ENCODE assay signal across 16 cellular contexts in genomic region chr1:2102753-2103152, GRCh38. TPM values are rescaled to one million over a fixed set of nuclear protein-coding genes. Genes with fewer than 3 reads are reported as not detected.
DNase-seq lines count a peak whose midpoint lies in the region; ATAC-seq and TF ChIP-seq lines count a peak whose summit lies in the region.
"Had no signal": no experiment of that assay in that cellular context is flagged by ENCODE, and none has a peak within 500 bp of the region (broad histone marks: within the 10 kb centered on the region; RNA-seq: fewer than 3 reads in every experiment).

No MANE protein-coding gene starts in this region.

- no peaks in the 10 kb centered on the region for H3K9me3 ChIP-seq in left ventricle myocardium inferior (replicated peaks)
- H3K9me3 ChIP-seq in heart right ventricle, result no peaks in the 10 kb centered on the region
- peaks cover 0 to 2% of the 10 kb centered on the region in 2 donors for H3K9me3 ChIP-seq in neuronal stem cell (replicated peaks in 1 of 2; ENCODE audit: control insufficient read depth in 2 of 2, insufficient read depth in 1 of 2, low read depth in 1 of 2, low read length in 2 of 2)
- peaks cover 0 to 9% (median 3%) of the 10 kb centered on the region in 4 donors for H3K9me3 ChIP-seq in stomach
- H3K9me3 ChIP-seq: HAP-1 had no signal

- no peak overlapping the region for H3K23ac ChIP-seq in neuronal stem cell (ENCODE audit: low read depth, low read length, poor library complexity)

- no peak overlapping the region for H4K8ac ChIP-seq in neuronal stem cell (ENCODE audit: low read depth, low read length)

- intact Hi-C loops in left ventricle myocardium inferior (cut with micrococcal nuclease), result no loop called here
- intact Hi-C loops in heart right ventricle (cut with DNase I), result loop anchor here in 1 of 10 donors (5.0 kb wide), 1 partner anchor 975 kb away; no protein-coding TSS in a partner anchor
- intact Hi-C loops in stomach (cut with DNase I; ENCODE audit: low total_unique reads), result no loop called here

- no peak for TF ChIP-seq CTCF in left ventricle myocardium inferior (IDR thresholded peaks at IDR 0.05; ENCODE audit: borderline replicate concordance)
- no peak for TF ChIP-seq CTCF in heart right ventricle (IDR thresholded peaks at IDR 0.05)
- no peak for TF ChIP-seq CTCF in WTC11 (IDR thresholded peaks at IDR 0.05)
- TF ChIP-seq CTCF in stomach (IDR thresholded peaks at IDR 0.05), result no peak

- H3K14ac ChIP-seq in neuronal stem cell (ENCODE audit: low read length), result no peak overlapping the region

- H2BK120ac ChIP-seq in neuronal stem cell (ENCODE audit: low read depth, low read length), result no peak overlapping the region

- H3K9ac ChIP-seq in neuronal stem cell (ENCODE audit: low read depth, low read length, poor library complexity), result no peak overlapping the region

- H2BK5ac ChIP-seq in neuronal stem cell (ENCODE audit: low read length), result peak overlapping the region; percentile 39

- no peak overlapping the region for H4K91ac ChIP-seq in neuronal stem cell (ENCODE audit: low read depth, low read length, poor library complexity)

- peaks cover 7% of the 10 kb centered on the region for H3K9me3 Mint-ChIP-seq in WTC11

- no peak overlapping the region for H2AK5ac ChIP-seq in neuronal stem cell (ENCODE audit: low read depth, low read length)

- no peak overlapping the region for H2BK15ac ChIP-seq in neuronal stem cell (ENCODE audit: low read length)

- no peak overlapping the region for H3K4ac ChIP-seq in neuronal stem cell (ENCODE audit: low read length)

- TF ChIP-seq EP300 in stomach (IDR thresholded peaks at IDR 0.05), result no peak

- POLR2A ChIA-PET in WTC11 (lab: Charles Lee), result no interaction called here

- ATAC-seq in heart right ventricle (no peak), WTC11 (no peak), GM19351 (IDR thresholded peaks at IDR 0.05; ENCODE audit: unreplicated experiment) (no peak)
- ATAC-seq: CD8-positive, alpha-beta T cell had no signal

- no peaks in the 10 kb centered on the region for H3K27me3 Mint-ChIP-seq in WTC11 (ENCODE audit: low read depth)

- TF ChIP-seq POLR2A in stomach (IDR thresholded peaks at IDR 0.05), result no peak

- H3K27ac ChIP-seq in left ventricle myocardium inferior (replicated peaks) (no peak overlapping the region), heart right ventricle (no peak overlapping the region), neuronal stem cell (replicated peaks; ENCODE audit: low read length) (no peak overlapping the region), stomach (peak overlapping the region in 1 of 5 donors; percentile 12)
- H3K27ac ChIP-seq: C4-2B had no signal

- H3K27ac Mint-ChIP-seq in WTC11, result no peak overlapping the region; the same call in 1 of the 2 replicates
- H3K27ac Mint-ChIP-seq: HFFc6 had no signal

- H3K4me1 Mint-ChIP-seq in WTC11, result peaks cover 7% of the 10 kb centered on the region

- H3K4me3 ChIP-seq in left ventricle myocardium inferior (no peak overlapping the region), heart right ventricle (no peak overlapping the region), neuronal stem cell (ENCODE audit: low read length in 2 of 2) (no peak overlapping the region), stomach (no peak overlapping the region)
- H3K4me3 ChIP-seq: HAP-1 had no signal

- no peak overlapping the region for H2BK12ac ChIP-seq in neuronal stem cell (ENCODE audit: low read length)

- no peak overlapping the region for H3K18ac ChIP-seq in neuronal stem cell (ENCODE audit: low read length)

- no peak overlapping the region for H3K4me2 ChIP-seq in neuronal stem cell (ENCODE audit: insufficient read depth, low read length, poor library complexity, severe bottlenecking)

- peaks cover 15% of the 10 kb centered on the region for H3K36me3 Mint-ChIP-seq in WTC11

- H3K79me1 ChIP-seq in neuronal stem cell (ENCODE audit: low read depth, low read length), result peaks cover 4% of the 10 kb centered on the region

- DNase-seq in left ventricle myocardium inferior, result peak; percentile 1
- no peak for DNase-seq in heart right ventricle
- DNase-seq in WTC11 (ENCODE audit: low spot score), result no peak
- no peak for DNase-seq in neuronal stem cell (ENCODE audit: low spot score)
- DNase-seq in stomach, result no peak
- DNase-seq in cortex of kidney (lab: John Stamatoyannopoulos, UW), result no peak
- DNase-seq: ACHN; CD8-positive, alpha-beta T cell; COR-L47; DMS153; DMS79 treated with DMSO at 0.1 percent for 48 hours; EL; HFFc6 had no signal

- CTCF ChIA-PET in WTC11 (lab: Charles Lee), result interaction anchor here (1.5 to 2.2 kb wide), 2 partner anchors 29 to 37 kb away, joined by 3 to 10 read pairs; no protein-coding TSS in a partner anchor

- no peak overlapping the region for H3K4me3 Mint-ChIP-seq in WTC11
- H3K4me3 Mint-ChIP-seq: CD8-positive, alpha-beta T cell; HFFc6 had no signal

- H3K4me1 ChIP-seq in left ventricle myocardium inferior (peaks cover 5% of the 10 kb centered on the region), heart right ventricle (no peaks in the 10 kb centered on the region), neuronal stem cell (ENCODE audit: control insufficient read depth in 2 of 2, insufficient read depth in 1 of 2, low read depth in 1 of 2, low read length in 2 of 2) (peaks cover 0 to 4% of the 10 kb centered on the region in 2 donors), stomach (peaks cover 0 to 13% (median 0%) of the 10 kb centered on the region in 4 donors)
- H3K4me1 ChIP-seq: HAP-1 had no signal

- 95 to 97% methylated on average over 12 of the region's 12 CpGs for WGBS in heart right ventricle, 2 donors
- no CpG with 5 or more reads among the region's 12 CpGs for WGBS in neuronal stem cell (ENCODE audit: extremely low coverage in 2 of 2, insufficient read length in 2 of 2, insufficient replicate concordance in 1 of 2), 2 donors
- WGBS in stomach, 5 donors, result 94 to 97% (median 96%) methylated on average over 12 of the region's 12 CpGs

- no peaks in the 10 kb centered on the region for H3K27me3 ChIP-seq in left ventricle myocardium inferior (ENCODE audit: low read depth)
- no peaks in the 10 kb centered on the region for H3K27me3 ChIP-seq in heart right ventricle
- H3K27me3 ChIP-seq in neuronal stem cell (ENCODE audit: control insufficient read depth in 3 of 3, insufficient read depth in 3 of 3, low read depth in 1 of 3, low read length in 3 of 3), result peaks cover 0 to 3% (median 0%) of the 10 kb centered on the region in 3 experiments
- H3K27me3 ChIP-seq in stomach, result no peaks in the 10 kb centered on the region

- H2AFZ ChIP-seq in neuronal stem cell (ENCODE audit: low read length), result no peak overlapping the region

- H3K36me3 ChIP-seq in left ventricle myocardium inferior (no peaks in the 10 kb centered on the region), heart right ventricle (no peaks in the 10 kb centered on the region), neuronal stem cell (replicated peaks in 1 of 2; ENCODE audit: control insufficient read depth in 2 of 2, insufficient read depth in 2 of 2, low read length in 2 of 2) (peaks cover 0 to 3% of the 10 kb centered on the region in 2 donors), stomach (peaks cover 0 to 18% (median 11%) of the 10 kb centered on the region in 4 donors)
- H3K36me3 ChIP-seq: HAP-1 had no signal

TF ChIP-seq in WTC11, 78 proteins besides CTCF, POLR2A, EP300 and RAD21:
- TF ChIP-seq ZNF121 (CRISPR knock-in tag; IDR thresholded peaks at IDR 0.05), result peak; percentile 63
- no peak for TF ChIP-seq NR1H2 (CRISPR knock-in tag; IDR thresholded peaks at IDR 0.05)

RNA-seq across cellular contexts. Expression of gene PRKCZ, which starts 52.5 kb away (rescaled TPM):
- total RNA-seq in left ventricle myocardium inferior, result 19.1 TPM
- 10 to 100 TPM in 9 of 10 donors, 1 to 10 TPM in 1; 8.4 to 17.8 (median 14.2) TPM for total RNA-seq in heart right ventricle
- 10 to 100 TPM; 14.6 to 18.4 TPM for polyA plus RNA-seq in heart right ventricle
- 51.9 to 52.9 TPM (median 52.5 TPM) in 3 replicates for total RNA-seq in WTC11 (2021)
- polyA plus RNA-seq in neuronal stem cell (2013, experiment 1 of 2), result 29.7 TPM
- polyA plus RNA-seq in neuronal stem cell (2013, experiment 2 of 2), result 28.1 TPM
- total RNA-seq in stomach, result 10 to 100 TPM; 11.1 to 55.8 (median 21.3) TPM
- 10 to 100 TPM; 23.7 to 38.8 (median 27.3) TPM for polyA plus RNA-seq in stomach
